8 cellular contexts compared by ENCODE assay signal in the genomic region with DNA sequence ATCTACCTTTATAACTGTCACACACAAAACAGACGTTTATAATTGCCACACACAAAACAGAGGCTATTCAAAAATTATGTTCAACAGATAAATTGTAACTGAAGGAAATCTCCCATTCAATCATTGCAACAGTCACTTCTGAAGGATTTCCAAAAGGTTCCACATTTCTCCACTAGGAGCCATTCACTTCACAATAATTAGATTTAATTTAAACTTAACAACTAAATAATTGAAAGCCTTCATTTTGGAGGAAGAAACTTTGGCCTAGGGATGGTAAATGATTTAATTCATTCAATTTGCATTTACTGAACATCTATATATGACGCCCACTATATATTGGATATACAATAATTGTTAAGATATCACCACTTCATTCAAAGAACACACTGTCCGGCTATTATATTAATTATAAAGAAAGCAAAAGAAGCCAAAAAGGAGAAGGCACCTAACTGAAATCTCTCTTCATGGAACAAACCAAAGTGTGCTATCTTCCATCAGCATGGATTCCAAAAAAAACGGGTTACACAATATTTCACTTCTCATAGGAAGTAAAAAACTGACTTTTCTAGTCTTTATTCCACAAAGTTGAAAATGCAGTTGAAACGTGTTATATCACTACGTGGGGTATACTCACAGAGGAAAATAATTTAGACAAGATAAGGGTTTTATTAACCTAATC. TPM values are rescaled to one million over a fixed set of nuclear protein-coding genes. Genes with fewer than 3 reads are reported as not detected.
DNase-seq lines count a peak whose midpoint lies in the region; ATAC-seq, FAIRE-seq and TF ChIP-seq lines count a peak whose summit lies in the region.

No MANE protein-coding gene starts in this region.

- peaks cover 32% of the 10 kb centered on the region for H3K4me1 ChIP-seq in HepG2 (ENCODE audit: insufficient read depth, low read length)
- no peaks in the 10 kb centered on the region for H3K4me1 ChIP-seq in right lobe of liver
- peaks cover 4% of the 10 kb centered on the region; the same call in 1 of the 2 replicates for H3K4me1 ChIP-seq in SJCRH30
- H3K4me1 ChIP-seq in foreskin keratinocyte: peaks cover 11% of the 10 kb centered on the region
- H3K4me1 ChIP-seq in vagina: peaks cover 29% of the 10 kb centered on the region

- H3K9ac ChIP-seq in HepG2 (ENCODE audit: insufficient read depth, low read depth, low read length): peak overlapping the region; percentile 90

- H3K27me3 ChIP-seq in HepG2 (ENCODE audit: control insufficient read depth in 1 of 2, insufficient read depth in 2 of 2, low read length in 2 of 2) (no peaks in the 10 kb centered on the region; a peak in 1 of 5 replicates), right lobe of liver (no peaks in the 10 kb centered on the region), SJCRH30 (no peaks in the 10 kb centered on the region), foreskin keratinocyte (no peaks in the 10 kb centered on the region), vagina (no peaks in the 10 kb centered on the region)

- H4K20me1 ChIP-seq in HepG2 (ENCODE audit: insufficient read depth, low read length): peaks cover 20% of the 10 kb centered on the region; the same call in 1 of the 2 replicates

- intact Hi-C loops in HepG2 (cut with micrococcal nuclease; ENCODE audit: unreplicated experiment): no loop called here
- intact Hi-C loops in right lobe of liver (cut with DNase I): no loop called here
- intact Hi-C loops in vagina (cut with DNase I): no loop called here

- CTCF ChIA-PET in HepG2 (lab: Yijun Ruan, JAX; ENCODE audit: low intra/inter-chr PET ratio, low total read pairs): no interaction called here

- H3K36me3 ChIP-seq in HepG2 (replicated peaks in 1 of 2; ENCODE audit: control insufficient read depth in 1 of 2, insufficient read depth in 2 of 2, low read length in 2 of 2): peaks cover 2 to 13% of the 10 kb centered on the region in 2 experiments; a peak in 2 of 5 replicates
- peaks cover 0 to 4% (median 0%) of the 10 kb centered on the region in 4 donors for H3K36me3 ChIP-seq in right lobe of liver
- peaks cover 16% of the 10 kb centered on the region; the same call in 1 of the 2 replicates for H3K36me3 ChIP-seq in SJCRH30
- no peaks in the 10 kb centered on the region for H3K36me3 ChIP-seq in vagina

- DNase-seq in HepG2 (ENCODE audit: low spot score) (no peak), right lobe of liver (no peak), SJCRH30 (no peak), foreskin keratinocyte (no peak), caudate nucleus (lab: John Stamatoyannopoulos, UW) (no peak), cerebellar nuclear complex (lab: John Stamatoyannopoulos, UW) (no peak), vagina (ENCODE audit: extremely low spot score in 2 of 2) (no peak)

- H2AFZ ChIP-seq in HepG2 (ENCODE audit: low read length): no peak overlapping the region

- H3K4me3 ChIP-seq in HepG2 (replicated peaks in 1 of 3; ENCODE audit: insufficient read depth in 1 of 3, low read depth in 2 of 3, low read length in 3 of 3) (peak overlapping the region; percentile 76 to 85 (median 78); a peak in 5 of 6 replicates), right lobe of liver (peak overlapping the region in 1 of 3 donors; percentile 74), SJCRH30 (peak overlapping the region; percentile 73), vagina (peak overlapping the region in 1 of 2 donors; percentile 85)

- no peak for TF ChIP-seq RAD21 in HepG2 (CRISPR knock-in tag; IDR thresholded peaks at IDR 0.05)

- TF ChIP-seq POLR2A in HepG2 (IDR thresholded peaks at IDR 0.05; ENCODE audit: insufficient read depth in 1 of 2, low read depth in 2 of 2, low read length in 2 of 2): no peak
- TF ChIP-seq POLR2A in right lobe of liver (IDR thresholded peaks at IDR 0.05): no peak
- no peak for TF ChIP-seq POLR2A in vagina (IDR thresholded peaks at IDR 0.05)

- no peaks in the 10 kb centered on the region for H3K9me3 ChIP-seq in HepG2 (ENCODE audit: low read length)
- no peaks in the 10 kb centered on the region for H3K9me3 ChIP-seq in right lobe of liver
- H3K9me3 ChIP-seq in SJCRH30 (replicated peaks): no peaks in the 10 kb centered on the region
- no peaks in the 10 kb centered on the region for H3K9me3 ChIP-seq in vagina

- peak overlapping the region; percentile 89 for H3K27ac ChIP-seq in HepG2 (ENCODE audit: extremely low read length, insufficient read depth, low read length)
- H3K27ac ChIP-seq in right lobe of liver: no peak overlapping the region
- no peak overlapping the region for H3K27ac ChIP-seq in SJCRH30
- H3K27ac ChIP-seq in foreskin keratinocyte: no peak overlapping the region
- H3K27ac ChIP-seq in caudate nucleus (ENCODE audit: low read depth, low read length): no peak overlapping the region
- no peak overlapping the region for H3K27ac ChIP-seq in vagina

- no TSS peak for BruUV-seq in HepG2 (replicated peaks; lab: Mats Ljungman, UMichigan)

- in situ Hi-C loops in HepG2 (cut with HindIII; ENCODE audit: extremely low pct_ligation_motif_present, low pct_unique_long_range_greater_than_20kb): no loop called here

- peaks cover 60% of the 10 kb centered on the region for H3K79me2 ChIP-seq in HepG2 (ENCODE audit: insufficient read depth, low read length)

- 31% methylated on average over 6 of the region's 6 CpGs for WGBS in HepG2 (ENCODE audit: low lambda C conversion rate)
- 70% methylated on average over 6 of the region's 6 CpGs for WGBS in right lobe of liver (ENCODE audit: insufficient coverage, low coverage, low lambda C conversion rate, missing lambda C conversion rate)

- peak overlapping the region; percentile 94 for H3K4me2 ChIP-seq in HepG2 (ENCODE audit: low read depth, low read length)

- POLR2A ChIA-PET in HepG2 (lab: Yijun Ruan, JAX): no interaction called here

- no peak for FAIRE-seq in HepG2 (lab: Jason Lieb, UNC)

- TF ChIP-seq CTCF in HepG2 (CRISPR knock-in tag; IDR thresholded peaks at IDR 0.05): no peak
- TF ChIP-seq CTCF in right lobe of liver (IDR thresholded peaks at IDR 0.05): peak in 1 of 4 donors; percentile 11
- TF ChIP-seq CTCF in foreskin keratinocyte (conservative IDR thresholded peaks at IDR 0.05): peak; percentile 32
- no peak for TF ChIP-seq CTCF in vagina (IDR thresholded peaks at IDR 0.05)

- ATAC-seq in HepG2 (no peak), right lobe of liver (no peak), foreskin keratinocyte (no peak), HG03520 (IDR thresholded peaks at IDR 0.05; ENCODE audit: unreplicated experiment) (no peak)

- TF ChIP-seq EP300 in HepG2 (IDR thresholded peaks at IDR 0.05; ENCODE audit: low read depth in 2 of 2, low read length in 2 of 2): no peak
- TF ChIP-seq EP300 in HepG2 (CRISPR knock-in tag; IDR thresholded peaks at IDR 0.05; ENCODE audit: borderline replicate concordance): no peak

RNA-seq across cellular contexts. Expression of gene ATAD1, which starts 1.7 kb away (rescaled TPM):
- total RNA-seq in HepG2 (2016; rRNA removed; fragmentation: Illumina TruSeq; extraction: Trizol) (23.2 and 28.2 TPM in 2 replicates), right lobe of liver (10 to 100 TPM; 17.4 to 24.2 (median 22.3) TPM), foreskin keratinocyte (29.1 and 30.2 TPM in 2 replicates), vagina (44.7 TPM)
- 4.1 and 4.4 TPM in 2 replicates for total RNA-seq in HepG2 (2016; cell fraction: cytosol; rRNA removed; fragmentation: Illumina TruSeq; extraction: Trizol; ENCODE audit: low read depth)
- 20.5 and 28.2 TPM in 2 replicates for total RNA-seq in HepG2 (2016; cell fraction: insoluble cytoplasmic fraction; rRNA removed; fragmentation: Illumina TruSeq; extraction: Trizol)
- 9.8 and 11.6 TPM in 2 replicates for total RNA-seq in HepG2 (2016; cell fraction: membrane; rRNA removed; fragmentation: Illumina TruSeq; extraction: Trizol)
- 31.5 and 36.1 TPM in 2 replicates for total RNA-seq in HepG2 (2016; cell fraction: nucleus; rRNA removed; fragmentation: Illumina TruSeq; extraction: Trizol)
- polyA plus RNA-seq in HepG2 (2011; rRNA removed) (13.2 and 14.9 TPM in 2 replicates), foreskin keratinocyte (11.1 and 13.1 TPM in 2 replicates)
- polyA plus RNA-seq in HepG2 (2011; cell fraction: cytosol; rRNA removed): 5.7 and 10.9 TPM in 2 replicates
- polyA plus RNA-seq in HepG2 (2011; cell fraction: nucleus; rRNA removed): 9.2 and 13.6 TPM in 2 replicates
- polyA plus RNA-seq in HepG2 (2012): 28.9 and 35.5 TPM in 2 replicates
- polyA plus RNA-seq in HepG2 (2016; cell fraction: cytosol; fragmentation: Illumina TruSeq; extraction: Trizol; ENCODE audit: low read depth): 1.4 and 1.9 TPM in 2 replicates
- polyA plus RNA-seq in HepG2 (2016; cell fraction: insoluble cytoplasmic fraction; fragmentation: Illumina TruSeq; extraction: Trizol; ENCODE audit: low read depth): 15.9 and 16.5 TPM in 2 replicates
- 5.1 and 5.7 TPM in 2 replicates for polyA plus RNA-seq in HepG2 (2016; cell fraction: membrane; fragmentation: Illumina TruSeq; extraction: Trizol; ENCODE audit: low read depth)
- polyA plus RNA-seq in HepG2 (2016; cell fraction: nucleus; fragmentation: Illumina TruSeq; extraction: Trizol; ENCODE audit: insufficient read depth, low read depth): 35.9 and 37.6 TPM in 2 replicates
- polyA minus RNA-seq in HepG2 (2011; rRNA and poly(A)+ RNA removed; ENCODE audit: low replicate concordance): 8.2 and 36.0 TPM in 2 replicates
- polyA minus RNA-seq in HepG2 (2011; cell fraction: cytosol; rRNA and poly(A)+ RNA removed): 15.2 and 18.0 TPM in 2 replicates
- polyA minus RNA-seq in HepG2 (2011; cell fraction: nucleus; rRNA and poly(A)+ RNA removed): 45.7 and 51.8 TPM in 2 replicates
- total RNA-seq in SJCRH30 (2014; rRNA removed; shearing (Covaris generic)): 26.3 and 28.2 TPM in 2 replicates

RNA-seq across cellular contexts. Expression of gene KLLN, which starts 47.0 kb away (rescaled TPM):
- total RNA-seq in HepG2 (2016; rRNA removed; fragmentation: Illumina TruSeq; extraction: Trizol) (0.39 and 0.44 TPM in 2 replicates), right lobe of liver (under 1 TPM in 5 of 6 experiments, not detected in 1; 0.24 to 0.53 (median 0.34) TPM), foreskin keratinocyte (0.24 and 0.35 TPM in 2 replicates), vagina (0.25 TPM)
- total RNA-seq in HepG2 (2016; cell fraction: cytosol; rRNA removed; fragmentation: Illumina TruSeq; extraction: Trizol; ENCODE audit: low read depth): 0.53 and 0.61 TPM in 2 replicates
- 0.45 and 0.46 TPM in 2 replicates for total RNA-seq in HepG2 (2016; cell fraction: insoluble cytoplasmic fraction; rRNA removed; fragmentation: Illumina TruSeq; extraction: Trizol)
- total RNA-seq in HepG2 (2016; cell fraction: membrane; rRNA removed; fragmentation: Illumina TruSeq; extraction: Trizol): 0.68 and 0.76 TPM in 2 replicates
- 0.56 and 0.63 TPM in 2 replicates for total RNA-seq in HepG2 (2016; cell fraction: nucleus; rRNA removed; fragmentation: Illumina TruSeq; extraction: Trizol)
- polyA plus RNA-seq in HepG2 (2011; rRNA removed) (0.08 and 0.12 TPM in 2 replicates), foreskin keratinocyte (0.11 and 0.16 TPM in 2 replicates)
- 0.12 and 0.14 TPM in 2 replicates for polyA plus RNA-seq in HepG2 (2011; cell fraction: cytosol; rRNA removed)
- 0.19 and 0.23 TPM in 2 replicates for polyA plus RNA-seq in HepG2 (2011; cell fraction: nucleus; rRNA removed)
- polyA plus RNA-seq in HepG2 (2012): 0.15 and 0.34 TPM in 2 replicates
- polyA plus RNA-seq in HepG2 (2016; cell fraction: cytosol; fragmentation: Illumina TruSeq; extraction: Trizol; ENCODE audit: low read depth): 0.06 and 0.10 TPM in 2 replicates
- polyA plus RNA-seq in HepG2 (2016; cell fraction: insoluble cytoplasmic fraction; fragmentation: Illumina TruSeq; extraction: Trizol; ENCODE audit: low read depth): 0.38 and 0.51 TPM in 2 replicates
- 0.28 and 0.29 TPM in 2 replicates for polyA plus RNA-seq in HepG2 (2016; cell fraction: membrane; fragmentation: Illumina TruSeq; extraction: Trizol; ENCODE audit: low read depth)
- 0.27 TPM in 2 replicates for polyA plus RNA-seq in HepG2 (2016; cell fraction: nucleus; fragmentation: Illumina TruSeq; extraction: Trizol; ENCODE audit: insufficient read depth, low read depth)
- polyA minus RNA-seq in HepG2 (2011; rRNA and poly(A)+ RNA removed; ENCODE audit: low replicate concordance): 0.64 and 3.7 TPM in 2 replicates
- polyA minus RNA-seq in HepG2 (2011; cell fraction: cytosol; rRNA and poly(A)+ RNA removed): 0.20 and 0.35 TPM in 2 replicates
- 0.75 and 1.0 TPM in 2 replicates for polyA minus RNA-seq in HepG2 (2011; cell fraction: nucleus; rRNA and poly(A)+ RNA removed)
- total RNA-seq in SJCRH30 (2014; rRNA removed; shearing (Covaris generic)): 0.02 and 0.18 TPM in 2 replicates

RNA-seq across cellular contexts. Expression of gene PTEN, which starts 47.1 kb away (rescaled TPM):
- total RNA-seq in HepG2 (2016; rRNA removed; fragmentation: Illumina TruSeq; extraction: Trizol) (53.4 and 61.3 TPM in 2 replicates), right lobe of liver (10 to 100 TPM; 37.5 to 73.7 (median 50.4) TPM), foreskin keratinocyte (45.2 and 51.3 TPM in 2 replicates), vagina (121 TPM)
- total RNA-seq in HepG2 (2016; cell fraction: cytosol; rRNA removed; fragmentation: Illumina TruSeq; extraction: Trizol; ENCODE audit: low read depth): 82.4 and 88.0 TPM in 2 replicates
- 47.2 and 66.2 TPM in 2 replicates for total RNA-seq in HepG2 (2016; cell fraction: insoluble cytoplasmic fraction; rRNA removed; fragmentation: Illumina TruSeq; extraction: Trizol)
- total RNA-seq in HepG2 (2016; cell fraction: membrane; rRNA removed; fragmentation: Illumina TruSeq; extraction: Trizol): 81.1 and 107 TPM in 2 replicates
- total RNA-seq in HepG2 (2016; cell fraction: nucleus; rRNA removed; fragmentation: Illumina TruSeq; extraction: Trizol): 127 and 136 TPM in 2 replicates
- polyA plus RNA-seq in HepG2 (2011; rRNA removed) (21.4 and 30.3 TPM in 2 replicates), foreskin keratinocyte (15.8 and 17.2 TPM in 2 replicates)
- 7.0 and 9.2 TPM in 2 replicates for polyA plus RNA-seq in HepG2 (2011; cell fraction: cytosol; rRNA removed)
- 16.9 and 17.8 TPM in 2 replicates for polyA plus RNA-seq in HepG2 (2011; cell fraction: nucleus; rRNA removed)
- polyA plus RNA-seq in HepG2 (2012): 34.8 and 38.6 TPM in 2 replicates
- 34.1 and 35.2 TPM in 2 replicates for polyA plus RNA-seq in HepG2 (2016; cell fraction: cytosol; fragmentation: Illumina TruSeq; extraction: Trizol; ENCODE audit: low read depth)
- 41.9 and 43.9 TPM in 2 replicates for polyA plus RNA-seq in HepG2 (2016; cell fraction: insoluble cytoplasmic fraction; fragmentation: Illumina TruSeq; extraction: Trizol; ENCODE audit: low read depth)
- polyA plus RNA-seq in HepG2 (2016; cell fraction: membrane; fragmentation: Illumina TruSeq; extraction: Trizol; ENCODE audit: low read depth): 60.0 and 64.3 TPM in 2 replicates
- polyA plus RNA-seq in HepG2 (2016; cell fraction: nucleus; fragmentation: Illumina TruSeq; extraction: Trizol; ENCODE audit: insufficient read depth, low read depth): 62.6 and 63.9 TPM in 2 replicates
- polyA minus RNA-seq in HepG2 (2011; rRNA and poly(A)+ RNA removed; ENCODE audit: low replicate concordance): 18.6 and 85.7 TPM in 2 replicates
- polyA minus RNA-seq in HepG2 (2011; cell fraction: cytosol; rRNA and poly(A)+ RNA removed): 43.6 and 59.8 TPM in 2 replicates
- 255 and 302 TPM in 2 replicates for polyA minus RNA-seq in HepG2 (2011; cell fraction: nucleus; rRNA and poly(A)+ RNA removed)
- 20.5 and 21.2 TPM in 2 replicates for total RNA-seq in SJCRH30 (2014; rRNA removed; shearing (Covaris generic))
